In genomic region chr3:153596402-153596801, GRCh38 we compare ENCODE assay signal across 25 cellular contexts.
"Had no signal": no experiment of that assay in that cellular context is flagged by ENCODE, and none has a peak within 500 bp of the region (broad histone marks: within the 10 kb centered on the region; RNA-seq: fewer than 3 reads in every experiment).

No MANE protein-coding gene starts in this region.

- H3K4me3 Mint-ChIP-seq: activated B cell treated with CpG ODN at 0.5 μM for 24 hours; activated CD4-positive, alpha-beta T cell treated with anti-CD3 and anti-CD28 coated beads, Interleukin-2, amount 10 ng/mL, durations not matched to agents 24 days and 14 days; activated naive CD4-positive, alpha-beta T cell treated with anti-CD3 and anti-CD28 coated beads, Interleukin-2, amount 50 U/mL, for 24 hours; activated T-cell treated with anti-CD3 and anti-CD28 coated beads, Interleukin-2, amount 50 U/mL, for 72 hours; brain; central memory CD8-positive, alpha-beta T cell; T-helper 17 cell had no signal

- H3K4me1 Mint-ChIP-seq: activated B cell treated with CpG ODN at 0.5 μM for 24 hours; central memory CD8-positive, alpha-beta T cell had no signal

- DNase-seq: activated B cell treated with CpG ODN at 0.5 μM for 24 hours; activated CD4-positive, alpha-beta T cell treated with anti-CD3 and anti-CD28 coated beads for 1 hour; activated CD4-positive, alpha-beta T cell treated with anti-CD3 and anti-CD28 coated beads, Interleukin-2, amount 10 ng/mL, durations not matched to agents 24 days and 14 days; activated CD4-positive, alpha-beta T cell treated with anti-CD3 and anti-CD28 coated beads, Interleukin-2, amount 50 U/mL, for 48 hours; activated CD8-positive, alpha-beta memory T cell treated with anti-CD3 and anti-CD28 coated beads for 24 hours; activated effector memory CD4-positive, alpha-beta T cell treated with Interleukin-2 at 50 U/mL for 16 hours; activated naive CD4-positive, alpha-beta T cell; activated T-cell treated with anti-CD3 and anti-CD28 coated beads, Interleukin-2, amount 50 U/mL, for 72 hours; amygdala; MG63; MV-4-11; NCI-H1105; NCI-H1436 treated with DMSO at 0.1 percent for 48 hours; NCI-H1930; NCI-H2171 treated with DMSO at 0.1 percent for 48 hours; NCI-H226; NCI-H510A; NCI-H526 treated with DMSO at 0.1 percent for 48 hours; NCI-H82; SIG-M5; T-helper 17 cell; T-helper 9 cell had no signal

- H3K27me3 Mint-ChIP-seq: activated B cell treated with CpG ODN at 0.5 μM for 24 hours; activated CD4-positive, alpha-beta T cell treated with anti-CD3 and anti-CD28 coated beads, Interleukin-2, amount 10 ng/mL, durations not matched to agents 24 days and 14 days; activated naive CD4-positive, alpha-beta T cell treated with anti-CD3 and anti-CD28 coated beads, Interleukin-2, amount 50 U/mL, for 24 hours; brain; central memory CD8-positive, alpha-beta T cell; T-helper 17 cell had no signal

- H3K9me3 Mint-ChIP-seq: activated B cell treated with CpG ODN at 0.5 μM for 24 hours; activated CD4-positive, alpha-beta T cell treated with anti-CD3 and anti-CD28 coated beads, Interleukin-2, amount 10 ng/mL, durations not matched to agents 24 days and 14 days; activated naive CD4-positive, alpha-beta T cell treated with anti-CD3 and anti-CD28 coated beads, Interleukin-2, amount 50 U/mL, for 24 hours; activated T-cell treated with anti-CD3 and anti-CD28 coated beads, Interleukin-2, amount 50 U/mL, for 72 hours; brain; central memory CD8-positive, alpha-beta T cell had no signal

- H3K4me3 ChIP-seq: MG63 had no signal

- ATAC-seq: T-helper 17 cell had no signal

- H3K36me3 Mint-ChIP-seq: activated naive CD4-positive, alpha-beta T cell treated with anti-CD3 and anti-CD28 coated beads, Interleukin-2, amount 50 U/mL, for 24 hours; brain had no signal

- H3K27ac Mint-ChIP-seq: activated B cell treated with CpG ODN at 0.5 μM for 24 hours; activated CD4-positive, alpha-beta T cell treated with anti-CD3 and anti-CD28 coated beads, Interleukin-2, amount 10 ng/mL, durations not matched to agents 24 days and 14 days; activated naive CD4-positive, alpha-beta T cell treated with anti-CD3 and anti-CD28 coated beads, Interleukin-2, amount 50 U/mL, for 24 hours; activated T-cell treated with anti-CD3 and anti-CD28 coated beads, Interleukin-2, amount 50 U/mL, for 72 hours; brain; T-helper 17 cell had no signal
